Comparison of ENCODE assay signal across 25 cellular contexts in genomic region chr16:70743791-70744190, GRCh38.
"Had no signal": no experiment of that assay in that cellular context is flagged by ENCODE, and none has a peak within 500 bp of the region (broad histone marks: within the 10 kb centered on the region; RNA-seq: fewer than 3 reads in every experiment).

No MANE protein-coding gene starts in this region.

- DNase-seq: activated CD4-positive, CD25-positive, alpha-beta regulatory T cell treated with anti-CD3 and anti-CD28 coated beads, Interleukin-2, amount 50 U/mL, for 72 hours; activated CD8-positive, alpha-beta memory T cell treated with anti-CD3 and anti-CD28 coated beads for 24 hours; activated CD8-positive, alpha-beta memory T cell treated with anti-CD3 and anti-CD28 coated beads, Interleukin-2, amount 50 U/mL, for 4 hours; activated effector memory CD4-positive, alpha-beta T cell treated with Interleukin-2 at 50 U/mL for 16 hours; activated naive CD8-positive, alpha-beta T cell treated with anti-CD3 and anti-CD28 coated beads for 36 hours; activated T-cell treated with anti-CD3 and anti-CD28 coated beads, Interleukin-2, amount 50 U/mL, for 48 hours; amniotic stem cell; cortex of kidney; endodermal cell; heart right ventricle; islet precursor cell; left colon; lower lobe of right lung; right lobe of liver; stimulated activated CD4-positive, alpha-beta T cell treated with anti-CD3 and anti-CD28 coated beads, Interleukin-1b, Interleukin-23, amount 100 ng/mL, for 48 hours; stomach; transverse colon; uterus; WERI-Rb-1 had no signal

- H3K36me3 ChIP-seq: right lobe of liver, transverse colon, uterus had no signal

- H3K27me3 Mint-ChIP-seq: activated naive CD8-positive, alpha-beta T cell treated with anti-CD3 and anti-CD28 coated beads for 36 hours; natural killer cell treated with Interleukin-12 subunit alpha and Interleukin-12 subunit beta and Interleukin-15 and Interleukin-18, amount 100 ng/mL, for 72 hours had no signal

- H3K9me3 ChIP-seq: heart right ventricle, lower lobe of right lung, right lobe of liver, stomach, suprapubic skin, transverse colon, uterus had no signal

- H3K4me3 ChIP-seq: heart right ventricle, lower lobe of right lung, right lobe of liver, skin epidermis, stomach, suprapubic skin, transverse colon, uterus had no signal

- H3K9ac ChIP-seq: parathyroid adenoma had no signal

- H3K27ac Mint-ChIP-seq: endodermal cell; natural killer cell treated with Interleukin-12 subunit alpha and Interleukin-12 subunit beta and Interleukin-15 and Interleukin-18, amount 100 ng/mL, for 72 hours had no signal

- H3K4me3 Mint-ChIP-seq: activated naive CD8-positive, alpha-beta T cell treated with anti-CD3 and anti-CD28 coated beads for 36 hours; endodermal cell; natural killer cell treated with Interleukin-12 subunit alpha and Interleukin-12 subunit beta and Interleukin-15 and Interleukin-18, amount 100 ng/mL, for 72 hours had no signal

- ATAC-seq: heart right ventricle; left colon; lower lobe of right lung; natural killer cell treated with Interleukin-12 subunit alpha and Interleukin-12 subunit beta and Interleukin-15 and Interleukin-18, amount 100 ng/mL, for 72 hours; right lobe of liver; SK-N-SH treated with all-trans-retinoic acid at 6 μM for 48 hours had no signal

- H3K27me3 ChIP-seq: heart right ventricle, right lobe of liver, stomach, suprapubic skin, transverse colon, uterus had no signal

- H2AFZ ChIP-seq: parathyroid adenoma had no signal

- H3K4me1 ChIP-seq: parathyroid adenoma had no signal

- H3K27ac ChIP-seq: epithelial cell of prostate, heart right ventricle, lower lobe of right lung, parathyroid adenoma, suprapubic skin, transverse colon, WERI-Rb-1 had no signal

- H3K9me3 Mint-ChIP-seq: natural killer cell treated with Interleukin-12 subunit alpha and Interleukin-12 subunit beta and Interleukin-15 and Interleukin-18, amount 100 ng/mL, for 72 hours had no signal
